In genomic region chr3:65664927-65665326, GRCh38 we compare ENCODE assay signal across 36 cellular contexts.
"Had no signal": no experiment of that assay in that cellular context is flagged by ENCODE, and none has a peak within 500 bp of the region (broad histone marks: within the 10 kb centered on the region; RNA-seq: fewer than 3 reads in every experiment).

No MANE protein-coding gene starts in this region.

- H3K4me3 ChIP-seq: adrenal gland, breast epithelium, coronary artery, gastrocnemius medialis, heart left ventricle had no signal

- H3K4me1 Mint-ChIP-seq: activated CD4-positive, alpha-beta T cell treated with anti-CD3 and anti-CD28 coated beads for 36 hours; activated CD4-positive, alpha-beta T cell treated with anti-CD3 and anti-CD28 coated beads, Interleukin-2, amount 10 ng/mL, durations not matched to agents 24 days and 14 days; activated CD8-positive, alpha-beta memory T cell treated with anti-CD3 and anti-CD28 coated beads, Interleukin-2, amount 10 ng/mL, durations not matched to agents 7 days and 5 days; activated naive CD4-positive, alpha-beta T cell treated with anti-CD3 and anti-CD28 coated beads, Interleukin-2, amount 50 U/mL, for 24 hours; activated naive CD8-positive, alpha-beta T cell treated with anti-CD3 and anti-CD28 coated beads for 36 hours; activated naive CD8-positive, alpha-beta T cell treated with anti-CD3 and anti-CD28 coated beads, Interleukin-2, amount 50 U/mL, for 24 hours; central memory CD8-positive, alpha-beta T cell; T-helper 17 cell had no signal

- H3K36me3 ChIP-seq: adrenal gland, breast epithelium, gastrocnemius medialis, heart left ventricle had no signal

- ATAC-seq: activated CD4-positive, alpha-beta T cell treated with anti-CD3 and anti-CD28 coated beads for 36 hours; activated CD8-positive, alpha-beta memory T cell treated with anti-CD3 and anti-CD28 coated beads, Interleukin-2, amount 10 ng/mL, durations not matched to agents 7 days and 5 days; activated CD8-positive, alpha-beta T cell treated with anti-CD3 and anti-CD28 coated beads, Interleukin-2, amount 10 ng/mL, durations not matched to agents 7 days and 5 days; activated naive CD8-positive, alpha-beta T cell treated with anti-CD3 and anti-CD28 coated beads, Interleukin-2, amount 50 U/mL, for 24 hours; effector memory CD8-positive, alpha-beta T cell; gastrocnemius medialis; heart left ventricle; T-helper 17 cell had no signal

- H3K27me3 ChIP-seq: adrenal gland, breast epithelium, gastrocnemius medialis, heart left ventricle had no signal

- H3K4me1 ChIP-seq: adrenal gland, breast epithelium, gastrocnemius medialis had no signal

- H3K27ac Mint-ChIP-seq: activated CD4-positive, alpha-beta memory T cell treated with anti-CD3 and anti-CD28 coated beads for 36 hours; activated CD4-positive, alpha-beta T cell treated with anti-CD3 and anti-CD28 coated beads for 36 hours; activated CD4-positive, alpha-beta T cell treated with anti-CD3 and anti-CD28 coated beads, Interleukin-2, amount 10 ng/mL, durations not matched to agents 24 days and 14 days; activated CD8-positive, alpha-beta memory T cell treated with anti-CD3 and anti-CD28 coated beads, Interleukin-2, amount 10 ng/mL, durations not matched to agents 7 days and 5 days; activated CD8-positive, alpha-beta T cell treated with anti-CD3 and anti-CD28 coated beads, Interleukin-2, amount 10 ng/mL, durations not matched to agents 7 days and 5 days; activated naive CD4-positive, alpha-beta T cell treated with anti-CD3 and anti-CD28 coated beads for 36 hours; activated naive CD4-positive, alpha-beta T cell treated with anti-CD3 and anti-CD28 coated beads, Interleukin-2, amount 50 U/mL, for 24 hours; activated naive CD8-positive, alpha-beta T cell treated with anti-CD3 and anti-CD28 coated beads for 36 hours; activated naive CD8-positive, alpha-beta T cell treated with anti-CD3 and anti-CD28 coated beads, Interleukin-2, amount 50 U/mL, for 24 hours; activated T-helper 1 cell treated with anti-CD3 and anti-CD28 coated beads, Interleukin-12 subunit alpha, Interleukin-12 subunit beta, Interleukin-2, Interleukin-4 antibody, amounts not matched to agents 30 ng/mL and 10 ng/mL and 1 ng/mL, durations not matched to agents 14 hours and 24 hours and 36 hours; activated T-helper 2 cell treated with anti-CD3 and anti-CD28 coated beads, Interferon-gamma antibody, Interleukin-2, Interleukin-4, amounts not matched to agents 10 μg/mL and 5 μg/mL and 100 μg/mL, durations not matched to agents 14 hours and 24 hours and 36 hours; brain; effector memory CD8-positive, alpha-beta T cell; T-helper 17 cell; T-helper 2 cell treated with Interferon-gamma antibody and Interleukin-4, amounts not matched to agents 5 μg/mL and 100 μg/mL, for 36 hours had no signal

- H3K9me3 ChIP-seq: adrenal gland, breast epithelium, gastrocnemius medialis, heart left ventricle had no signal

- H3K27me3 Mint-ChIP-seq: activated CD4-positive, alpha-beta memory T cell treated with anti-CD3 and anti-CD28 coated beads for 36 hours; activated CD4-positive, alpha-beta T cell treated with anti-CD3 and anti-CD28 coated beads for 36 hours; activated CD4-positive, alpha-beta T cell treated with anti-CD3 and anti-CD28 coated beads, Interleukin-2, amount 10 ng/mL, durations not matched to agents 24 days and 14 days; activated CD8-positive, alpha-beta memory T cell treated with anti-CD3 and anti-CD28 coated beads, Interleukin-2, amount 10 ng/mL, durations not matched to agents 7 days and 5 days; activated naive CD4-positive, alpha-beta T cell treated with anti-CD3 and anti-CD28 coated beads, Interleukin-2, amount 50 U/mL, for 24 hours; activated naive CD8-positive, alpha-beta T cell treated with anti-CD3 and anti-CD28 coated beads for 36 hours; activated naive CD8-positive, alpha-beta T cell treated with anti-CD3 and anti-CD28 coated beads, Interleukin-2, amount 50 U/mL, for 24 hours; brain; central memory CD8-positive, alpha-beta T cell; effector memory CD8-positive, alpha-beta T cell; T-helper 17 cell had no signal

- H3K36me3 Mint-ChIP-seq: activated CD4-positive, alpha-beta memory T cell treated with anti-CD3 and anti-CD28 coated beads for 36 hours; activated CD8-positive, alpha-beta memory T cell treated with anti-CD3 and anti-CD28 coated beads, Interleukin-2, amount 10 ng/mL, durations not matched to agents 7 days and 5 days; activated naive CD4-positive, alpha-beta T cell treated with anti-CD3 and anti-CD28 coated beads, Interleukin-2, amount 50 U/mL, for 24 hours; activated naive CD8-positive, alpha-beta T cell treated with anti-CD3 and anti-CD28 coated beads for 36 hours; brain had no signal

- H3K27ac ChIP-seq: adrenal gland, breast epithelium, coronary artery, epithelial cell of prostate, gastrocnemius medialis, heart left ventricle had no signal

- H3K9me3 Mint-ChIP-seq: activated CD4-positive, alpha-beta memory T cell treated with anti-CD3 and anti-CD28 coated beads for 36 hours; activated naive CD4-positive, alpha-beta T cell treated with anti-CD3 and anti-CD28 coated beads for 36 hours; activated T-helper 1 cell treated with anti-CD3 and anti-CD28 coated beads, Interleukin-12 subunit alpha, Interleukin-12 subunit beta, Interleukin-2, Interleukin-4 antibody, amounts not matched to agents 30 ng/mL and 10 ng/mL and 1 ng/mL, durations not matched to agents 14 hours and 24 hours and 36 hours; activated T-helper 2 cell treated with anti-CD3 and anti-CD28 coated beads, Interferon-gamma antibody, Interleukin-2, Interleukin-4, amounts not matched to agents 10 μg/mL and 5 μg/mL and 100 μg/mL, durations not matched to agents 14 hours and 24 hours and 36 hours; brain; T-helper 2 cell treated with Interferon-gamma antibody and Interleukin-4, amounts not matched to agents 5 μg/mL and 100 μg/mL, for 36 hours had no signal

- DNase-seq: activated CD4-positive, alpha-beta memory T cell treated with anti-CD3 and anti-CD28 coated beads for 36 hours; activated CD4-positive, alpha-beta T cell treated with anti-CD3 and anti-CD28 coated beads for 36 hours; activated CD4-positive, alpha-beta T cell treated with anti-CD3 and anti-CD28 coated beads, Interleukin-2, amount 10 ng/mL, durations not matched to agents 24 days and 14 days; activated CD4-positive, CD25-positive, alpha-beta regulatory T cell; activated CD4-positive, CD25-positive, alpha-beta regulatory T cell treated with anti-CD3 and anti-CD28 coated beads, Interleukin-2, amount 50 U/mL, for 72 hours; activated CD8-positive, alpha-beta memory T cell treated with anti-CD3 and anti-CD28 coated beads, Interleukin-2, amount 10 ng/mL, durations not matched to agents 7 days and 5 days; activated CD8-positive, alpha-beta memory T cell treated with anti-CD3 and anti-CD28 coated beads, Interleukin-2, amount 50 U/mL, for 4 hours; activated CD8-positive, alpha-beta T cell treated with anti-CD3 and anti-CD28 coated beads, Interleukin-2, amount 10 ng/mL, durations not matched to agents 7 days and 5 days; activated effector memory CD4-positive, alpha-beta T cell treated with anti-CD3 and anti-CD28 coated beads, Interleukin-2, amount 50 U/mL, for 16 hours; activated naive CD4-positive, alpha-beta T cell treated with anti-CD3 and anti-CD28 coated beads for 36 hours; activated naive CD8-positive, alpha-beta T cell treated with anti-CD3 and anti-CD28 coated beads for 36 hours; activated naive CD8-positive, alpha-beta T cell treated with anti-CD3 and anti-CD28 coated beads, Interleukin-2, amount 50 U/mL, for 24 hours; activated T-cell treated with anti-CD3 and anti-CD28 coated beads, Interleukin-2, amount 50 U/mL, for 1 hour; activated T-cell treated with anti-CD3 and anti-CD28 coated beads, Interleukin-2, amount 50 U/mL, for 48 hours; adrenal gland; amygdala; aorta; dermis blood vessel endothelial cell; effector CD4-positive, alpha-beta T cell; effector memory CD8-positive, alpha-beta T cell; foreskin fibroblast; gastrocnemius medialis; glutamatergic neuron; heart left ventricle; T-helper 1 cell; T-helper 17 cell; T1000 had no signal

- H3K4me3 Mint-ChIP-seq: activated CD4-positive, alpha-beta memory T cell treated with anti-CD3 and anti-CD28 coated beads for 36 hours; activated CD4-positive, alpha-beta T cell treated with anti-CD3 and anti-CD28 coated beads for 36 hours; activated CD4-positive, alpha-beta T cell treated with anti-CD3 and anti-CD28 coated beads, Interleukin-2, amount 10 ng/mL, durations not matched to agents 24 days and 14 days; activated CD8-positive, alpha-beta memory T cell treated with anti-CD3 and anti-CD28 coated beads, Interleukin-2, amount 10 ng/mL, durations not matched to agents 7 days and 5 days; activated CD8-positive, alpha-beta T cell treated with anti-CD3 and anti-CD28 coated beads, Interleukin-2, amount 10 ng/mL, durations not matched to agents 7 days and 5 days; activated naive CD4-positive, alpha-beta T cell treated with anti-CD3 and anti-CD28 coated beads for 36 hours; activated naive CD4-positive, alpha-beta T cell treated with anti-CD3 and anti-CD28 coated beads, Interleukin-2, amount 50 U/mL, for 24 hours; activated naive CD8-positive, alpha-beta T cell treated with anti-CD3 and anti-CD28 coated beads for 36 hours; activated naive CD8-positive, alpha-beta T cell treated with anti-CD3 and anti-CD28 coated beads, Interleukin-2, amount 50 U/mL, for 24 hours; activated T-helper 1 cell treated with anti-CD3 and anti-CD28 coated beads, Interleukin-12 subunit alpha, Interleukin-12 subunit beta, Interleukin-2, Interleukin-4 antibody, amounts not matched to agents 30 ng/mL and 10 ng/mL and 1 ng/mL, durations not matched to agents 14 hours and 24 hours and 36 hours; brain; central memory CD8-positive, alpha-beta T cell; effector memory CD8-positive, alpha-beta T cell; T-helper 17 cell; T-helper 2 cell treated with Interferon-gamma antibody and Interleukin-4, amounts not matched to agents 5 μg/mL and 100 μg/mL, for 36 hours had no signal
